In genomic region chr1:45923343-45923742, GRCh38 we compare ENCODE assay signal across 26 cellular contexts.
"Had no signal": no experiment of that assay in that cellular context is flagged by ENCODE, and none has a peak within 500 bp of the region (broad histone marks: within the 10 kb centered on the region; RNA-seq: fewer than 3 reads in every experiment).

No MANE protein-coding gene starts in this region.

- H3K27me3 ChIP-seq: ascending aorta, body of pancreas, MG63 had no signal

- H3K4me1 ChIP-seq: ascending aorta had no signal

- H3K4me2 ChIP-seq: KMS-11 had no signal

- H3K9ac ChIP-seq: KMS-11 had no signal

- DNase-seq: activated CD4-positive, alpha-beta T cell treated with anti-CD3 and anti-CD28 coated beads for 4 hours; activated CD8-positive, alpha-beta memory T cell treated with anti-CD3 and anti-CD28 coated beads, Interleukin-2, amount 50 U/mL, for 4 hours; activated CD8-positive, alpha-beta T cell treated with anti-CD3 and anti-CD28 coated beads for 36 hours; amniotic stem cell; body of pancreas; MG63; MV-4-11; NCI-H1092 treated with DMSO at 0.1 percent for 48 hours; NCI-H1417 treated with DMSO at 0.1 percent for 48 hours; NCI-H1694; NCI-H2029; NCI-H2107; NCI-H2171 treated with DMSO at 0.1 percent for 48 hours; NCI-H345; NCI-H510A; NCI-H526 treated with DMSO at 0.1 percent for 48 hours; PC-3; SIG-M5; T-helper 1 cell had no signal

- H3K9me3 ChIP-seq: ascending aorta, body of pancreas, MG63 had no signal

- H3K4me3 ChIP-seq: ascending aorta, body of pancreas, MG63, SK-N-MC had no signal

- H3K36me3 ChIP-seq: ascending aorta, MG63 had no signal

- ATAC-seq: activated CD4-positive, CD25-positive, alpha-beta regulatory T cell treated with anti-CD3 and anti-CD28 coated beads, Interleukin-2, amount 50 U/mL, for 24 hours; activated CD8-positive, alpha-beta T cell treated with anti-CD3 and anti-CD28 coated beads for 36 hours; body of pancreas; PC-3 had no signal

- FAIRE-seq: bronchial epithelial cell, HepG2, RCC 7860 had no signal

- H3K27ac ChIP-seq: ascending aorta, body of pancreas, KMS-11, SK-N-MC had no signal
